ENCODE assay signal across 8 cellular contexts in the genomic region with DNA sequence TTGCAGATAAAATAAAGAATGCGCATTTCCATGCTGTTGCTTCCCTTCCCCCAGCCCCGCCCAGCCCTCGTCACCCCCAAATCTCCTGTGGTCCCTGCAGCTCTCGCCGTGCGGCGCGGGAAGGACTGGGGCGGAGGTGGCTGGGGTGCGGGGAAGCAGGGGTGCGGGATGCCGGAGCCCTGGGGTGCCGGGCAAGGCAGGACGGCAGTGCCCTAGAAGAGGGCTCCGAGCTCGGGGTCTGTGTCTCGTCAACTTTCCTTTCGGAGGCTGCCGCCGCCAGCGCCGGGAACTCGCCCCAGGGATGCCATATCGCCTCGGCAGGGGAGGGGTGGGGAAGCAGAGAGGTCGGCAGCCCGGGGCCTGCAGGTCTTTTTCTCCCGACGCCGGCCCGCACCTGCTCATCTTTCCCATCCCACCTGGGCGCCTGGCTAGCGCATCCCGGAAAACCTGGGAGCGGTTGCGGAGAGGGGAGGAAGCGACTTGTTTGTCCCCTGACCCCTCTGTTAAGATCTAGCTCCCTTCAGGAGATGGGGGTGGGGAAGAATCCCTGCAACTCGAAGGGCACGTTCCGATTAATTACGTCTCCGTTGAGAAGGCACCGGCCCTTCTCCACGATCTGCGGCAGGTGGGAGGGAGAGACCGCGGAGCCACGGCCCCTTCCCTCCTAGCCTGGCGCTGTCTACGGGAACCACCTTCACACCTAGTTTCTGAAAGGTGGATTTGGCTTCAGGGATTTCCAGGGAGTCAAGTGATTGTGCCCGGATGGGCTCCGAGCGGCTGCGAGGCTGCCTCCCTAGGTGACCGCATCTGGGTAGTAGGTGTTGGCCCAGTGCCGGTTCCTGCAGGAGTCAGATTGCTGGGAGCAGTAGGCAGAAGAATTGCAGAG. TPM values are rescaled to one million over a fixed set of nuclear protein-coding genes. Genes with fewer than 3 reads are reported as not detected.
DNase-seq lines count a peak whose midpoint lies in the region; ATAC-seq and TF ChIP-seq lines count a peak whose summit lies in the region.

No MANE protein-coding gene starts in this region.

- 1% methylated on average over 46 to 56 of the region's 56 CpGs for WGBS in psoas muscle, 3 donors

- peak overlapping the region; percentile 93 for H3K4me3 Mint-ChIP-seq in glutamatergic neuron (ENCODE audit: unreplicated experiment)

- peaks cover 4% of the 10 kb centered on the region for H3K9me3 Mint-ChIP-seq in glutamatergic neuron (ENCODE audit: unreplicated experiment)

- CTCF ChIA-PET in GM10248 (lab: Yijun Ruan, JAX): no interaction called here

- H3K27ac Mint-ChIP-seq in glutamatergic neuron (ENCODE audit: unreplicated experiment): peak overlapping the region; percentile 64

- TF ChIP-seq CTCF in GM10248 (IDR thresholded peaks at IDR 0.05; ENCODE audit: control extremely low read depth, extremely low read depth, low read depth, missing control alignments): no peak
- TF ChIP-seq CTCF in glutamatergic neuron (IDR thresholded peaks at IDR 0.05; ENCODE audit: partially characterized antibody, unreplicated experiment): no peak
- TF ChIP-seq CTCF in psoas muscle (IDR thresholded peaks at IDR 0.05): no peak

- no peaks in the 10 kb centered on the region for H3K4me1 ChIP-seq in psoas muscle

- H3K27ac ChIP-seq in psoas muscle: no peak overlapping the region

- H3K36me3 Mint-ChIP-seq in glutamatergic neuron (ENCODE audit: unreplicated experiment): no peaks in the 10 kb centered on the region

- H3K9me3 ChIP-seq in psoas muscle: no peaks in the 10 kb centered on the region

- peaks cover 1% of the 10 kb centered on the region for H3K4me1 Mint-ChIP-seq in glutamatergic neuron (ENCODE audit: low read depth, unreplicated experiment)

- no peak for ATAC-seq in psoas muscle

- intact Hi-C loops in psoas muscle (cut with DNase I): no loop called here

- peak overlapping the region; percentile 55 for H3K4me3 ChIP-seq in psoas muscle

- H3K27me3 Mint-ChIP-seq in glutamatergic neuron (ENCODE audit: unreplicated experiment): peaks cover 7% of the 10 kb centered on the region

- no peaks in the 10 kb centered on the region for H3K36me3 ChIP-seq in psoas muscle (ENCODE audit: insufficient read depth in 1 of 2, low read depth in 1 of 2)

- peaks cover 4 to 28% (median 5%) of the 10 kb centered on the region in 3 donors for H3K27me3 ChIP-seq in psoas muscle (ENCODE audit: insufficient read depth in 3 of 3, low read length in 2 of 3)

- DNase-seq in GM10248 (ENCODE audit: extremely low spot score): peak; percentile 16
- peak; percentile 26 for DNase-seq in NCI-H524 treated with DMSO at 0.1 percent for 48 hours (lab: John Stamatoyannopoulos, UW)
- DNase-seq in glutamatergic neuron: peak; percentile 46
- DNase-seq in psoas muscle: peak; percentile 16 to 54
- no peak for DNase-seq in SIG-M5 (lab: John Stamatoyannopoulos, UW)
- DNase-seq in foreskin melanocyte: no peak
- DNase-seq in stimulated activated CD4-positive, alpha-beta T cell treated with anti-CD3 and anti-CD28 coated beads, Interleukin-2, amount 100 ng/mL, for 48 hours: no peak
- no peak for DNase-seq in MV-4-11 (lab: John Stamatoyannopoulos, UW)

- POLR2A ChIA-PET in GM10248 (lab: Yijun Ruan, JAX): no interaction called here

RNA-seq across cellular contexts. Expression of a gene that starts 0.6 kb away (rescaled TPM):
- 81.4 TPM for total RNA-seq in glutamatergic neuron (ENCODE audit: unreplicated experiment)
- 1 to 10 TPM in 1 of 4 donors, under 1 TPM in 3; 0.23 to 1.4 (median 0.51) TPM for total RNA-seq in psoas muscle
- polyA plus RNA-seq in psoas muscle: under 1 TPM; 0.10 to 0.13 (median 0.12) TPM

Comparison
In these comparisons a context has a peak if more than half of its experiments do, and no peak if none do; other contexts are left out.
1. DNase-seq: peak in GM10248 (single experiment), NCI-H524 treated with DMSO at 0.1 percent for 48 hours (single experiment), glutamatergic neuron (single experiment) and psoas muscle (2 of 2); none in SIG-M5 (single experiment), foreskin melanocyte (single experiment), stimulated activated CD4-positive, alpha-beta T cell treated with anti-CD3 and anti-CD28 coated beads, Interleukin-2, amount 100 ng/mL, for 48 hours (0 of 2) and MV-4-11 (single experiment).
2. RNA of a gene that starts 0.6 kb away (total RNA-seq): 81.4 TPM in glutamatergic neuron (single experiment); 0.23 to 1.4 TPM in psoas muscle; every median in the first group is over 10 times any median in the second.